Comparison of ENCODE assay signal across 23 cellular contexts in genomic region chr3:69044608-69045007, GRCh38. TPM values are rescaled to one million over a fixed set of nuclear protein-coding genes. Genes with fewer than 3 reads are reported as not detected.
A peak's percentile ranks its signal among the peaks of the same experiment; 100 is the strongest.
DNase-seq lines count a peak whose midpoint lies in the region; ATAC-seq and TF ChIP-seq lines count a peak whose summit lies in the region.
"Had no signal": no experiment of that assay in that cellular context is flagged by ENCODE, and none has a peak within 500 bp of the region (broad histone marks: within the 10 kb centered on the region; RNA-seq: fewer than 3 reads in every experiment).

No MANE protein-coding gene starts in this region.

- no peak overlapping the region for H3K4me3 Mint-ChIP-seq in activated naive CD4-positive, alpha-beta T cell treated with anti-CD3 and anti-CD28 coated beads, Interleukin-2, amount 50 U/mL, for 24 hours
- no peak overlapping the region for H3K4me3 Mint-ChIP-seq in effector memory CD8-positive, alpha-beta T cell
- H3K4me3 Mint-ChIP-seq in nephron progenitor cell: no peak overlapping the region

- DNase-seq in NCI-H2107 treated with DMSO at 0.1 percent for 48 hours (lab: John Stamatoyannopoulos, UW; ENCODE audit: unreplicated experiment): peak; percentile 3
- no peak for DNase-seq in NCI-H2107 (lab: John Stamatoyannopoulos, UW)
- DNase-seq in activated naive CD4-positive, alpha-beta T cell (lab: John Stamatoyannopoulos, UW): no peak
- no peak for DNase-seq in effector memory CD8-positive, alpha-beta T cell
- DNase-seq in nephron progenitor cell: no peak
- DNase-seq in body of pancreas: no peak
- DNase-seq in activated naive CD4-positive, alpha-beta T cell treated with Interleukin-2 at 50 U/mL for 16 hours: no peak
- DNase-seq: 8988T; Calu3; CD8-positive, alpha-beta memory T cell; DMS153; GM23248; HCEC 1CT; KBM-7; NCI-H1417; NCI-H1930; NCI-H2171 treated with DMSO at 0.1 percent for 48 hours; NCI-H524 treated with DMSO at 0.1 percent for 48 hours; NCI-H82; SJCRH30 had no signal

- WGBS in body of pancreas, 2 donors: 86 to 87% methylated on average over 2 of the region's 2 CpGs

- peaks cover 14 to 28% of the 10 kb centered on the region in 2 donors for H3K36me3 ChIP-seq in body of pancreas (replicated peaks in 1 of 2; ENCODE audit: insufficient read depth in 1 of 2, low read depth in 2 of 2)

- peak overlapping the region; percentile 51 for H3K27ac Mint-ChIP-seq in activated naive CD4-positive, alpha-beta T cell treated with anti-CD3 and anti-CD28 coated beads, Interleukin-2, amount 50 U/mL, for 24 hours
- peak overlapping the region; percentile 38 to 44 for H3K27ac Mint-ChIP-seq in effector memory CD8-positive, alpha-beta T cell
- H3K27ac Mint-ChIP-seq in nephron progenitor cell: peak overlapping the region; percentile 28

- no peaks in the 10 kb centered on the region for H3K9me3 ChIP-seq in body of pancreas
- H3K9me3 ChIP-seq: BLaER1 treated with 17β-estradiol and CSF1 and Interleukin-3, amounts not matched to agents 10 nM and 100 nM; SJCRH30 had no signal

- intact Hi-C loops in body of pancreas (cut with DNase I): no loop called here

- H3K4me1 ChIP-seq in body of pancreas: peaks cover 18% of the 10 kb centered on the region
- H3K4me1 ChIP-seq: SJCRH30 had no signal

- H3K9me3 Mint-ChIP-seq in activated naive CD4-positive, alpha-beta T cell treated with anti-CD3 and anti-CD28 coated beads, Interleukin-2, amount 50 U/mL, for 24 hours: no peaks in the 10 kb centered on the region
- no peaks in the 10 kb centered on the region for H3K9me3 Mint-ChIP-seq in effector memory CD8-positive, alpha-beta T cell
- H3K9me3 Mint-ChIP-seq in nephron progenitor cell: no peaks in the 10 kb centered on the region
- H3K9me3 Mint-ChIP-seq: CD8-positive, alpha-beta memory T cell had no signal

- TF ChIP-seq CTCF in nephron progenitor cell (IDR thresholded peaks at IDR 0.05) (no peak), body of pancreas (IDR thresholded peaks at IDR 0.05) (no peak)

- H3K4me1 Mint-ChIP-seq in activated naive CD4-positive, alpha-beta T cell treated with anti-CD3 and anti-CD28 coated beads, Interleukin-2, amount 50 U/mL, for 24 hours: peaks cover 41% of the 10 kb centered on the region
- peaks cover 15 to 27% of the 10 kb centered on the region in 2 donors for H3K4me1 Mint-ChIP-seq in effector memory CD8-positive, alpha-beta T cell (ENCODE audit: low read depth in 2 of 2)
- peaks cover 25% of the 10 kb centered on the region for H3K4me1 Mint-ChIP-seq in nephron progenitor cell

- H3K27ac ChIP-seq in body of pancreas: no peak overlapping the region
- H3K27ac ChIP-seq: BLaER1 treated with 17β-estradiol and CSF1 and Interleukin-3, amounts not matched to agents 10 nM and 100 nM; GM23248; SJCRH30 had no signal

- no peak overlapping the region for H3K4me3 ChIP-seq in body of pancreas
- H3K4me3 ChIP-seq: BLaER1 treated with 17β-estradiol and CSF1 and Interleukin-3, amounts not matched to agents 10 nM and 100 nM; GM23248; SJCRH30 had no signal

- H3K36me3 Mint-ChIP-seq in activated naive CD4-positive, alpha-beta T cell treated with anti-CD3 and anti-CD28 coated beads, Interleukin-2, amount 50 U/mL, for 24 hours: peaks cover 27% of the 10 kb centered on the region
- peaks cover 80% of the 10 kb centered on the region for H3K36me3 Mint-ChIP-seq in effector memory CD8-positive, alpha-beta T cell (ENCODE audit: insufficient read depth)
- H3K36me3 Mint-ChIP-seq in nephron progenitor cell (ENCODE audit: low read depth): peaks cover 61% of the 10 kb centered on the region

- no peak for TF ChIP-seq POLR2A in body of pancreas (IDR thresholded peaks at IDR 0.05)

- ATAC-seq in effector memory CD8-positive, alpha-beta T cell (replicated peaks): no peak
- ATAC-seq in body of pancreas: no peak
- ATAC-seq: Panc1 had no signal

- no peaks in the 10 kb centered on the region for H3K27me3 ChIP-seq in body of pancreas
- H3K27me3 ChIP-seq: BLaER1 treated with 17β-estradiol and CSF1 and Interleukin-3, amounts not matched to agents 10 nM and 100 nM; SJCRH30 had no signal

- H3K27me3 Mint-ChIP-seq in activated naive CD4-positive, alpha-beta T cell treated with anti-CD3 and anti-CD28 coated beads, Interleukin-2, amount 50 U/mL, for 24 hours: no peaks in the 10 kb centered on the region
- H3K27me3 Mint-ChIP-seq in effector memory CD8-positive, alpha-beta T cell: no peaks in the 10 kb centered on the region
- no peaks in the 10 kb centered on the region for H3K27me3 Mint-ChIP-seq in nephron progenitor cell (ENCODE audit: low read depth, poor library complexity)
- H3K27me3 Mint-ChIP-seq: CD8-positive, alpha-beta memory T cell had no signal

RNA-seq across cellular contexts. Expression of gene TMF1, which starts 7.5 kb away (rescaled TPM):
- 10 to 100 TPM; 16.8 to 17.1 TPM for total RNA-seq in body of pancreas

RNA-seq across cellular contexts. Expression of gene EOGT, which starts 31.1 kb away (rescaled TPM):
- 10 to 100 TPM in 1 of 2 donors, 1 to 10 TPM in 1; 9.9 to 15.6 TPM for total RNA-seq in body of pancreas

RNA-seq across cellular contexts. Expression of gene UBA3, which starts 35.6 kb away (rescaled TPM):
- total RNA-seq in body of pancreas: 10 to 100 TPM; 23.3 to 47.5 TPM

RNA-seq across cellular contexts. Expression of gene ARL6IP5, which starts 40.1 kb away (rescaled TPM):
- total RNA-seq in body of pancreas: 10 to 100 TPM; 34.6 to 73.9 TPM
